In genomic region chr2:214108598-214108997, GRCh38 we compare ENCODE assay signal across 1 cellular context.
TF ChIP-seq lines count a peak whose summit lies in the region.

No MANE protein-coding gene starts in this region.

TF ChIP-seq in HepG2, 621 proteins besides CTCF, POLR2A, EP300 and RAD21 (continued from another document):
- no peak for TF ChIP-seq ZNF639 (CRISPR knock-in tag; conservative IDR thresholded peaks at IDR 0.05)
